Comparison of ENCODE assay signal across 8 cellular contexts in the genomic region with DNA sequence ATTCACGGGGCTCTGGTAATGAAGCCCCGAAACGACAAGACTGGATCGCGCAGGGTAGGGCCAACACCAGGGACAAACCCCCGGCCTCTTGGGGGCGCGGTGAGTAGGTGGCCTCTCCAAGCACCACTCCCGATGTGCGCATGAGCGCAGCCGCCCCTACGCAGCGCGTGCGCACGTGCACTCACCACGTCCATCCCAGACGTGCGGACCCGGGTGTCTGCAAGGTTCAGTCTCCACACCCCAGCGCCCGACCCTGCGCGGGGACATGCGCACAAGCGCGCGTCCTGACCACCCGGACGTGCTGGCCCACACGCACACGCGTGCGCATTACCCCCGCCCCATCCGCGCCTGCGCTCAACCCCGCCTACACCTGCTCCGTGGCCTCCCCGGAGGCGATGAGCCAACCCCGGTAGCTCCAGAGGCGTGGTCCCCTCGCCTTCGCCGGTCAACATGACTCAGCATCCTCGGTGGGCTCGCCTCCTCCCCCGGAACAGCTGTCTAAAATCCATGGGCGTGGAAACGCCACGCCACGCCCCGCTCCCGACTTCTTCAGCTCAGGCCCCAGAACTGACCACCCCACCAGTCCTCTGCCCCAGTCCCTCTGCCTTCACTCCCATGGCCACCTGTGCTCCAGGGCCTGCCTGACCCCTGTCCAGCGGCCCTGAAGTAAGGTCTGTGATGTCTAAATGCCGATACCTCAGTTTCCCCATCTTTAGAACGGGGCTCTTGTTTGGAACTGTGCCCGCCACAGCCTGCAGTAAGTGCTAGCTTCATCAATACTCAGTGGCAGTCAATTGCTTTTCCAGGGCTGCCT. TPM values are rescaled to one million over a fixed set of nuclear protein-coding genes. Genes with fewer than 3 reads are reported as not detected.
DNase-seq lines count a peak whose midpoint lies in the region; ATAC-seq and TF ChIP-seq lines count a peak whose summit lies in the region.

No MANE protein-coding gene starts in this region.

- DNase-seq in NCI-H1105 treated with DMSO at 0.1 percent for 48 hours (lab: John Stamatoyannopoulos, UW) (peak; percentile 97), SKM-1 treated with dmso at 0.1 percent for 144 hours (lab: John Stamatoyannopoulos, UW; ENCODE audit: unreplicated experiment) (peak; percentile 92), cardiac septum (ENCODE audit: low spot score) (peak; percentile 96), pons (ENCODE audit: low spot score) (peak; percentile 88), type B pancreatic cell (ENCODE audit: extremely low spot score, unreplicated experiment) (peak; percentile 97)
- DNase-seq in activated naive CD8-positive, alpha-beta T cell treated with anti-CD3 and anti-CD28 coated beads, Interleukin-2, amount 50 U/mL, for 16 hours (ENCODE audit: low read depth, low spot score), result peak; percentile 95

- TF ChIP-seq CTCF in GM12874 (IDR thresholded peaks at IDR 0.05; ENCODE audit: insufficient read depth, low read depth, low read length) (peak; percentile 77), type B pancreatic cell (conservative IDR thresholded peaks at IDR 0.05) (peak; percentile 70)

- intact Hi-C loops in cardiac septum (cut with DNase I), result no loop called here

- H3K4me3 Mint-ChIP-seq in type B pancreatic cell, result peak overlapping the region; percentile 93

- H3K27ac Mint-ChIP-seq in type B pancreatic cell, result peak overlapping the region; percentile 97

- peaks cover 29% of the 10 kb centered on the region for H3K4me1 Mint-ChIP-seq in type B pancreatic cell (ENCODE audit: unreplicated experiment)

- H3K9me3 Mint-ChIP-seq in type B pancreatic cell, result no peaks in the 10 kb centered on the region

- H3K27me3 Mint-ChIP-seq in type B pancreatic cell, result no peaks in the 10 kb centered on the region

- peak; percentile 93 for ATAC-seq in HG02759 (IDR thresholded peaks at IDR 0.05; ENCODE audit: unreplicated experiment)

- peaks cover 5% of the 10 kb centered on the region for H3K36me3 Mint-ChIP-seq in type B pancreatic cell

RNA-seq across cellular contexts. Expression of a gene that starts 5.6 kb away (rescaled TPM):
- total RNA-seq in cardiac septum (512 TPM), type B pancreatic cell (ENCODE audit: low replicate concordance) (241 and 297 TPM in 2 replicates)

RNA-seq across cellular contexts. Expression of a gene that starts 44.9 kb away (rescaled TPM):
- 8.5 TPM for total RNA-seq in cardiac septum
- total RNA-seq in type B pancreatic cell (ENCODE audit: low replicate concordance), result 10.1 and 13.3 TPM in 2 replicates

Comparison
In these comparisons a context has a peak if more than half of its experiments do, and no peak if none do; other contexts are left out.
1. Peak in every context shown above with its lines: DNase-seq and ATAC-seq.